Comparison of ENCODE assay signal across 8 cellular contexts in the genomic region with DNA sequence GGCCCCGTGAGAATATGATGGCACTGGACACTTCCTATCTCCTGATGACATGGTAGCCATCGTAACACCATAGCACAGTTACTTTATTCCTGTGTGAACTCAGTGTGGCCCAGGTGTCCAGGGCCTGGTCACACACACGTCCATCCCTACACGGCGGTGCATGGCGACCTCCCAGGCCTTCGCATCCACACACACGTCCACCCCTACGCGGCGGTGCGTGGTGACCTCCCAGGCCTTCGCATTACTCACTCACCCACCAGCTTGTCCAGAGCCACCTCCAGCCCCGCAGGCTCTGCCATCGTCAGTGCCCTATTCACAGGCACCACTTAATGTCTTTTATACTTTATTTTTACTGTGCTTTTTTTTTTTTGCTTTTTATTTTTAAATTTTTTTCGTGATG. TPM values are rescaled to one million over a fixed set of nuclear protein-coding genes. Genes with fewer than 3 reads are reported as not detected.
"Had no signal": no experiment of that assay in that cellular context is flagged by ENCODE, and none has a peak within 500 bp of the region (broad histone marks: within the 10 kb centered on the region; RNA-seq: fewer than 3 reads in every experiment).

No MANE protein-coding gene starts in this region.

- H3K9me3 ChIP-seq: HAP-1 had no signal

- H2AFZ ChIP-seq: GM23248 had no signal

- H3K27me3 Mint-ChIP-seq: IgD-negative memory B cell had no signal

- H3K9ac ChIP-seq: GM23248 had no signal

- H3K27ac Mint-ChIP-seq: IgD-negative memory B cell had no signal

- H3K4me3 ChIP-seq: GM23248, HAP-1 had no signal

- ATAC-seq: HCT116 had no signal

- DNase-seq: GM23248, GOT3, H7, KBM-7 had no signal

- H3K4me3 Mint-ChIP-seq: IgD-negative memory B cell had no signal

- H3K9me3 Mint-ChIP-seq: IgD-negative memory B cell had no signal

- H3K4me1 ChIP-seq: HAP-1 had no signal

- H3K27ac ChIP-seq: GM23248 had no signal

- H3K36me3 Mint-ChIP-seq: IgD-negative memory B cell had no signal

RNA-seq across cellular contexts. Expression of gene TEX22, which starts 39.4 kb away (rescaled TPM):
- total RNA-seq: HT-29 had no signal
